In genomic region chr4:105536601-105537000, GRCh38 we compare ENCODE assay signal across 9 cellular contexts. TPM values are rescaled to one million over a fixed set of nuclear protein-coding genes. Genes with fewer than 3 reads are reported as not detected.
"Had no signal": no experiment of that assay in that cellular context is flagged by ENCODE, and none has a peak within 500 bp of the region (broad histone marks: within the 10 kb centered on the region; RNA-seq: fewer than 3 reads in every experiment).

No MANE protein-coding gene starts in this region.

- H3K4me3 ChIP-seq: GM23338 had no signal

- H3K4me2 ChIP-seq: GM23338 had no signal

- H2AFZ ChIP-seq: GM23338 had no signal

- H3K27ac ChIP-seq: HL-60 had no signal

- H3K9me3 Mint-ChIP-seq: GM23338, H9, HFFc6 had no signal

- ATAC-seq: GM23338 had no signal

- H3K4me3 Mint-ChIP-seq: GM23338, H9, HFFc6 had no signal

- H3K4me1 Mint-ChIP-seq: GM23338, H9 had no signal

- H3K27ac Mint-ChIP-seq: GM23338, H9, HFFc6 had no signal

- DNase-seq: H9, HCEC 1CT, HFFc6, IMR-90, KBM-7 had no signal

RNA-seq across cellular contexts. Expression of gene ARHGEF38, which starts 15.8 kb away (rescaled TPM):
- total RNA-seq: GM23338, H1, H9, HFFc6, HT1080, IMR-90 had no signal
- polyA plus RNA-seq: H1, IMR-90 had no signal
